8 cellular contexts compared by ENCODE assay signal in the genomic region with DNA sequence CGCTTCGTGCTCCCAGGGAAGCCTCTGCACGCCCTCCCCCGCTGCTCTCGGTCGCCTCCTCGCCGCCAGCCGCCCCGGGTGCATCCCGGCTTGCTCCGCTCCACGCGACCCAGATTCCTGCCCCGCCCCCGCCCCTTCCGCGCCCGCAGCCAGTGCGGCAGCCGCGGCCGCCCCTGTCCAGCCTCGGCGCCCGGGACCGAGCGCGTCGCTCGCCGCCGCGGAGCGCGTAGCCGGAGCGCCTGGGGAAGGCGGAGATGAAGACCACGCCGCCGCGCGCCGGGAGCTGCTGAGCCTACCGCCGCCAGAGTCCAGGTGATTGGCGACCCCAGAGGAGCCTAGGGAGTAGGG. TPM values are rescaled to one million over a fixed set of nuclear protein-coding genes. Genes with fewer than 3 reads are reported as not detected.
DNase-seq lines count a peak whose midpoint lies in the region; ATAC-seq and TF ChIP-seq lines count a peak whose summit lies in the region.

A gene (plus strand): TSS at position 50 of the 348 bp plus-strand sequence. CDS start 27,043 bp downstream, outside the sequence.

- TF ChIP-seq CTCF in colonic mucosa (IDR thresholded peaks at IDR 0.05) (no peak), left lung (IDR thresholded peaks at IDR 0.05) (no peak)

- peak; percentile 90 for DNase-seq in AG20443 (ENCODE audit: low spot score)
- DNase-seq in T-helper 2 cell treated with Interferon-gamma antibody and Interleukin-4, amounts not matched to agents 5 μg/mL and 100 μg/mL, for 36 hours (ENCODE audit: low spot score) = peak; percentile 36
- peak; percentile 29 for DNase-seq in colonic mucosa
- peak; percentile 49 to 84 for DNase-seq in left lung
- peak; percentile 14 for DNase-seq in stimulated activated CD8-positive, alpha-beta memory T cell treated with anti-CD3 and anti-CD28 coated beads, Interleukin-4, amount 100 ng/mL, for 24 hours (ENCODE audit: low read depth)

- peak within 1 kb of the TSS in 1 of 2 donors; percentile 18 for H3K9ac ChIP-seq in colonic mucosa (ENCODE audit: low read depth in 2 of 2, low read length in 2 of 2)

- H3K27me3 ChIP-seq in colonic mucosa = peaks cover 32% of the 10 kb centered on the region
- peaks cover 27 to 94% of the 10 kb centered on the region in 2 donors for H3K27me3 ChIP-seq in left lung

- H3K36me3 ChIP-seq in colonic mucosa (no peaks in the 10 kb centered on the region), left lung (no peaks in the 10 kb centered on the region)

- H3K9me3 ChIP-seq in colonic mucosa (no peaks in the 10 kb centered on the region), left lung (no peaks in the 10 kb centered on the region)

- H3K4me3 ChIP-seq in colonic mucosa (peak within 1 kb of the TSS; percentile 49), left lung (peak within 1 kb of the TSS; percentile 50 to 55)

- H3K4me1 ChIP-seq in colonic mucosa = no peaks in the 10 kb centered on the region
- peaks cover 10 to 19% of the 10 kb centered on the region in 2 donors for H3K4me1 ChIP-seq in left lung

- no peaks in the 10 kb centered on the region for H3K9me3 Mint-ChIP-seq in T-helper 2 cell treated with Interferon-gamma antibody and Interleukin-4, amounts not matched to agents 5 μg/mL and 100 μg/mL, for 36 hours

- H3K36me3 Mint-ChIP-seq in T-helper 2 cell treated with Interferon-gamma antibody and Interleukin-4, amounts not matched to agents 5 μg/mL and 100 μg/mL, for 36 hours (ENCODE audit: low read depth) = no peaks in the 10 kb centered on the region

- peaks cover 82% of the 10 kb centered on the region for H3K27me3 Mint-ChIP-seq in T-helper 2 cell treated with Interferon-gamma antibody and Interleukin-4, amounts not matched to agents 5 μg/mL and 100 μg/mL, for 36 hours (ENCODE audit: low read depth)

- H3K4me3 Mint-ChIP-seq in T-helper 2 cell treated with Interferon-gamma antibody and Interleukin-4, amounts not matched to agents 5 μg/mL and 100 μg/mL, for 36 hours = peak within 1 kb of the TSS; percentile 87

- peak within 1 kb of the TSS; percentile 28 for H3K27ac Mint-ChIP-seq in T-helper 2 cell treated with Interferon-gamma antibody and Interleukin-4, amounts not matched to agents 5 μg/mL and 100 μg/mL, for 36 hours

- H3K27ac ChIP-seq in colonic mucosa (no peak within 1 kb of the TSS), left lung (no peak within 1 kb of the TSS)

- ATAC-seq in GM18511 (IDR thresholded peaks at IDR 0.05; ENCODE audit: unreplicated experiment) = peak; percentile 67
- peak; percentile 45 for ATAC-seq in HG03280 (IDR thresholded peaks at IDR 0.05; ENCODE audit: unreplicated experiment)
- peak; percentile 87 for ATAC-seq in left lung
- ATAC-seq in GM18858 (IDR thresholded peaks at IDR 0.05; ENCODE audit: unreplicated experiment) = no peak

- intact Hi-C loops in colonic mucosa (cut with DNase I) = no loop called here
- intact Hi-C loops in left lung (cut with DNase I) = no loop called here

- peaks cover 12% of the 10 kb centered on the region for H3K4me1 Mint-ChIP-seq in T-helper 2 cell treated with Interferon-gamma antibody and Interleukin-4, amounts not matched to agents 5 μg/mL and 100 μg/mL, for 36 hours (ENCODE audit: low read depth)

RNA-seq across cellular contexts. Expression of the gene that starts here (rescaled TPM):
- total RNA-seq in colonic mucosa (under 1 TPM in 1 of 2 donors, not detected in 1; 0.11 TPM), left lung (1 to 10 TPM in 1 of 2 donors, under 1 TPM in 1; 0.96 to 1.0 TPM)

Comparison
In these comparisons a context has a peak if more than half of its experiments do, and no peak if none do; other contexts are left out.
1. Peak in DNase-seq and H3K4me3 ChIP-seq in colonic mucosa; RNA of the gene not detected or under 1 TPM.
2. DNase-seq: peak in every context shown above with its lines; median percentile 90 in AG20443; 66 in left lung; 36 in T-helper 2 cell treated with Interferon-gamma antibody and Interleukin-4, amounts not matched to agents 5 μg/mL and 100 μg/mL, for 36 hours; 29 in colonic mucosa; 14 in stimulated activated CD8-positive, alpha-beta memory T cell treated with anti-CD3 and anti-CD28 coated beads, Interleukin-4, amount 100 ng/mL, for 24 hours.